ENCODE assay signal across 1 cellular context in the genomic region with DNA sequence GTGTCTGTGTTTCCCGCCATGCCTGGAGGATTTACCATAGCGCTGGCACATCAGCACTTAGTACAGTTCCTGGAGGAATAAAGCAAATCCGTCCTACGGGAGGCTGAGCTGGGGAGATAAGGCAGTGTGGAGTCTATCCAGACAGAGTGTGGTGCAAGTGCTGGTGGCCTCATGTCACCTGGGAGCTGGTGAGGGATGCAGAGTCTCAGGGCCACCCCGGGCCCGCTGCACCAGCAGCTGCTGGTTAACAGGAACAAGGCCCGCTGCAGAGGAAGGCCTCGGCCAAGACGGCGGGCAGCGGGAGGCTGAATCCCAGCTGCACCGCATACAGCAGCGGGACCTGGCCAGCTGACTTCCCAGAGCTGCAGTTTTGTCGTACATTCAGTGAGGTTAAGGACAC.
TF ChIP-seq lines count a peak whose summit lies in the region.

No MANE protein-coding gene starts in this region.

TF ChIP-seq in K562, 482 proteins besides CTCF, POLR2A, EP300 and RAD21 (continued from another document and continues in another):
- TF ChIP-seq CBFA2T3 (IDR thresholded peaks at IDR 0.05) (peak; percentile 79), ZC3H8 (IDR thresholded peaks at IDR 0.05) (no peak), RAD51 (IDR thresholded peaks at IDR 0.05; ENCODE audit: borderline replicate concordance, low read depth) (no peak), TCF3 (CRISPR knock-in tag; IDR thresholded peaks at IDR 0.05) (peak; percentile 66), ZNF668 (CRISPR knock-in tag; IDR thresholded peaks at IDR 0.05) (no peak), EHMT2 (IDR thresholded peaks at IDR 0.05) (no peak), FOXP1 (CRISPR knock-in tag; IDR thresholded peaks at IDR 0.05) (no peak), CBFA2T2 (conservative IDR thresholded peaks at IDR 0.05) (peak; percentile 52; the same call in 1 of the 2 replicates), C11orf30 (IDR thresholded peaks at IDR 0.05; ENCODE audit: low read depth) (no peak), HDAC1 (IDR thresholded peaks at IDR 0.05) (peak in 1 of 2 experiments; percentile 62; a peak in 2 of 4 replicates), SMARCE1 (IDR thresholded peaks at IDR 0.05) (no peak), CEBPB (tag; IDR thresholded peaks at IDR 0.05) (peak; percentile 27; the same call in 1 of the 2 replicates), MEIS2 (IDR thresholded peaks at IDR 0.05; ENCODE audit: partially characterized antibody) (peak; percentile 8), PML (IDR thresholded peaks at IDR 0.05; ENCODE audit: low read length) (no peak), ARID1B (IDR thresholded peaks at IDR 0.05) (peak; percentile 70), POLR2AphosphoS2 (IDR thresholded peaks at IDR 0.05; ENCODE audit: low read length) (no peak), SRSF7 (optimal IDR thresholded peaks at IDR 0.05; ENCODE audit: low read depth, low read length) (no peak), ZFP36 (IDR thresholded peaks at IDR 0.05; ENCODE audit: low read depth, low read length, partially characterized antibody) (peak; percentile 8), MTF1 (CRISPR knock-in tag; IDR thresholded peaks at IDR 0.05; ENCODE audit: borderline replicate concordance) (no peak), NCOR1 (IDR thresholded peaks at IDR 0.05) (peak; percentile 72), PRMT5 (CRISPR knock-in tag; IDR thresholded peaks at IDR 0.05) (no peak), KDM1A (IDR thresholded peaks at IDR 0.05) (peak; percentile 11 to 48; a peak in 1 of 4 replicates), SMAD1 (IDR thresholded peaks at IDR 0.05; ENCODE audit: low read depth, low read length, partially characterized antibody) (no peak), FOXA3 (CRISPR knock-in tag; conservative IDR thresholded peaks at IDR 0.05 in 1 of 2, IDR thresholded peaks at IDR 0.05 in 1 of 2) (no peak), FOXJ2 (tag; IDR thresholded peaks at IDR 0.05) (no peak), MYBL2 (IDR thresholded peaks at IDR 0.05; ENCODE audit: low read depth) (no peak), MYBL2 (CRISPR knock-in tag; IDR thresholded peaks at IDR 0.05; ENCODE audit: borderline replicate concordance) (no peak), DPF2 (IDR thresholded peaks at IDR 0.05) (no peak), CBX5 (IDR thresholded peaks at IDR 0.05; ENCODE audit: borderline replicate concordance, low read depth) (no peak), NFIC (IDR thresholded peaks at IDR 0.05) (peak; percentile 24; the same call in 1 of the 2 replicates), ZNF311 (CRISPR knock-in tag; IDR thresholded peaks at IDR 0.05) (no peak), HMGN3 (IDR thresholded peaks at IDR 0.05; ENCODE audit: borderline replicate concordance, extremely low read depth, insufficient read length, low read depth, low read length) (no peak)
- TF ChIP-seq, protein P1, sequence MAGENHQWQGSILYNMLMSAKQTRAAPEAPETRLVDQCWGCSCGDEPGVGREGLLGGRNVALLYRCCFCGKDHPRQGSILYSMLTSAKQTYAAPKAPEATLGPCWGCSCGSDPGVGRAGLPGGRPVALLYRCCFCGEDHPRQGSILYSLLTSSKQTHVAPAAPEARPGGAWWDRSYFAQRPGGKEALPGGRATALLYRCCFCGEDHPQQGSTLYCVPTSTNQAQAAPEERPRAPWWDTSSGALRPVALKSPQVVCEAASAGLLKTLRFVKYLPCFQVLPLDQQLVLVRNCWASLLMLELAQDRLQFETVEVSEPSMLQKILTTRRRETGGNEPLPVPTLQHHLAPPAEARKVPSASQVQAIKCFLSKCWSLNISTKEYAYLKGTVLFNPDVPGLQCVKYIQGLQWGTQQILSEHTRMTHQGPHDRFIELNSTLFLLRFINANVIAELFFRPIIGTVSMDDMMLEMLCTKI (IDR thresholded peaks at IDR 0.05; ENCODE audit: partially characterized antibody) = no peak
- TF ChIP-seq, protein P2, sequence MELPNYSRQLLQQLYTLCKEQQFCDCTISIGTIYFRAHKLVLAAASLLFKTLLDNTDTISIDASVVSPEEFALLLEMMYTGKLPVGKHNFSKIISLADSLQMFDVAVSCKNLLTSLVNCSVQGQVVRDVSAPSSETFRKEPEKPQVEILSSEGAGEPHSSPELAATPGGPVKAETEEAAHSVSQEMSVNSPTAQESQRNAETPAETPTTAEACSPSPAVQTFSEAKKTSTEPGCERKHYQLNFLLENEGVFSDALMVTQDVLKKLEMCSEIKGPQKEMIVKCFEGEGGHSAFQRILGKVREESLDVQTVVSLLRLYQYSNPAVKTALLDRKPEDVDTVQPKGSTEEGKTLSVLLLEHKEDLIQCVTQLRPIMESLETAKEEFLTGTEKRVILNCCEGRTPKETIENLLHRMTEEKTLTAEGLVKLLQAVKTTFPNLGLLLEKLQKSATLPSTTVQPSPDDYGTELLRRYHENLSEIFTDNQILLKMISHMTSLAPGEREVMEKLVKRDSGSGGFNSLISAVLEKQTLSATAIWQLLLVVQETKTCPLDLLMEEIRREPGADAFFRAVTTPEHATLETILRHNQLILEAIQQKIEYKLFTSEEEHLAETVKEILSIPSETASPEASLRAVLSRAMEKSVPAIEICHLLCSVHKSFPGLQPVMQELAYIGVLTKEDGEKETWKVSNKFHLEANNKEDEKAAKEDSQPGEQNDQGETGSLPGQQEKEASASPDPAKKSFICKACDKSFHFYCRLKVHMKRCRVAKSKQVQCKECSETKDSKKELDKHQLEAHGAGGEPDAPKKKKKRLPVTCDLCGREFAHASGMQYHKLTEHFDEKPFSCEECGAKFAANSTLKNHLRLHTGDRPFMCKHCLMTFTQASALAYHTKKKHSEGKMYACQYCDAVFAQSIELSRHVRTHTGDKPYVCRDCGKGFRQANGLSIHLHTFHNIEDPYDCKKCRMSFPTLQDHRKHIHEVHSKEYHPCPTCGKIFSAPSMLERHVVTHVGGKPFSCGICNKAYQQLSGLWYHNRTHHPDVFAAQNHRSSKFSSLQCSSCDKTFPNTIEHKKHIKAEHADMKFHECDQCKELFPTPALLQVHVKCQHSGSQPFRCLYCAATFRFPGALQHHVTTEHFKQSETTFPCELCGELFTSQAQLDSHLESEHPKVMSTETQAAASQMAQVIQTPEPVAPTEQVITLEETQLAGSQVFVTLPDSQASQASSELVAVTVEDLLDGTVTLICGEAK (IDR thresholded peaks at IDR 0.05) = no peak
- TF ChIP-seq, protein P2 (CRISPR knock-in tag; IDR thresholded peaks at IDR 0.05) = no peak
- TF ChIP-seq, protein P3, sequence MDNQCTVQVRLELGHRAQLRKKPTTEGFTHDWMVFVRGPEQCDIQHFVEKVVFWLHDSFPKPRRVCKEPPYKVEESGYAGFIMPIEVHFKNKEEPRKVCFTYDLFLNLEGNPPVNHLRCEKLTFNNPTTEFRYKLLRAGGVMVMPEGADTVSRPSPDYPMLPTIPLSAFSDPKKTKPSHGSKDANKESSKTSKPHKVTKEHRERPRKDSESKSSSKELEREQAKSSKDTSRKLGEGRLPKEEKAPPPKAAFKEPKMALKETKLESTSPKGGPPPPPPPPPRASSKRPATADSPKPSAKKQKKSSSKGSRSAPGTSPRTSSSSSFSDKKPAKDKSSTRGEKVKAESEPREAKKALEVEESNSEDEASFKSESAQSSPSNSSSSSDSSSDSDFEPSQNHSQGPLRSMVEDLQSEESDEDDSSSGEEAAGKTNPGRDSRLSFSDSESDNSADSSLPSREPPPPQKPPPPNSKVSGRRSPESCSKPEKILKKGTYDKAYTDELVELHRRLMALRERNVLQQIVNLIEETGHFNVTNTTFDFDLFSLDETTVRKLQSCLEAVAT (IDR thresholded peaks at IDR 0.05) = no peak
- TF ChIP-seq, protein P4, sequence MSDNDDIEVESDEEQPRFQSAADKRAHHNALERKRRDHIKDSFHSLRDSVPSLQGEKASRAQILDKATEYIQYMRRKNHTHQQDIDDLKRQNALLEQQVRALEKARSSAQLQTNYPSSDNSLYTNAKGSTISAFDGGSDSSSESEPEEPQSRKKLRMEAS (CRISPR knock-in tag; IDR thresholded peaks at IDR 0.05) = no peak
- TF ChIP-seq, protein P5, sequence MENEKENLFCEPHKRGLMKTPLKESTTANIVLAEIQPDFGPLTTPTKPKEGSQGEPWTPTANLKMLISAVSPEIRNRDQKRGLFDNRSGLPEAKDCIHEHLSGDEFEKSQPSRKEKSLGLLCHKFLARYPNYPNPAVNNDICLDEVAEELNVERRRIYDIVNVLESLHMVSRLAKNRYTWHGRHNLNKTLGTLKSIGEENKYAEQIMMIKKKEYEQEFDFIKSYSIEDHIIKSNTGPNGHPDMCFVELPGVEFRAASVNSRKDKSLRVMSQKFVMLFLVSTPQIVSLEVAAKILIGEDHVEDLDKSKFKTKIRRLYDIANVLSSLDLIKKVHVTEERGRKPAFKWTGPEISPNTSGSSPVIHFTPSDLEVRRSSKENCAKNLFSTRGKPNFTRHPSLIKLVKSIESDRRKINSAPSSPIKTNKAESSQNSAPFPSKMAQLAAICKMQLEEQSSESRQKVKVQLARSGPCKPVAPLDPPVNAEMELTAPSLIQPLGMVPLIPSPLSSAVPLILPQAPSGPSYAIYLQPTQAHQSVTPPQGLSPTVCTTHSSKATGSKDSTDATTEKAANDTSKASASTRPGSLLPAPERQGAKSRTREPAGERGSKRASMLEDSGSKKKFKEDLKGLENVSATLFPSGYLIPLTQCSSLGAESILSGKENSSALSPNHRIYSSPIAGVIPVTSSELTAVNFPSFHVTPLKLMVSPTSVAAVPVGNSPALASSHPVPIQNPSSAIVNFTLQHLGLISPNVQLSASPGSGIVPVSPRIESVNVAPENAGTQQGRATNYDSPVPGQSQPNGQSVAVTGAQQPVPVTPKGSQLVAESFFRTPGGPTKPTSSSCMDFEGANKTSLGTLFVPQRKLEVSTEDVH (IDR thresholded peaks at IDR 0.05; ENCODE audit: low read depth, partially characterized antibody) = peak; percentile 43
- TF ChIP-seq, protein P6, sequence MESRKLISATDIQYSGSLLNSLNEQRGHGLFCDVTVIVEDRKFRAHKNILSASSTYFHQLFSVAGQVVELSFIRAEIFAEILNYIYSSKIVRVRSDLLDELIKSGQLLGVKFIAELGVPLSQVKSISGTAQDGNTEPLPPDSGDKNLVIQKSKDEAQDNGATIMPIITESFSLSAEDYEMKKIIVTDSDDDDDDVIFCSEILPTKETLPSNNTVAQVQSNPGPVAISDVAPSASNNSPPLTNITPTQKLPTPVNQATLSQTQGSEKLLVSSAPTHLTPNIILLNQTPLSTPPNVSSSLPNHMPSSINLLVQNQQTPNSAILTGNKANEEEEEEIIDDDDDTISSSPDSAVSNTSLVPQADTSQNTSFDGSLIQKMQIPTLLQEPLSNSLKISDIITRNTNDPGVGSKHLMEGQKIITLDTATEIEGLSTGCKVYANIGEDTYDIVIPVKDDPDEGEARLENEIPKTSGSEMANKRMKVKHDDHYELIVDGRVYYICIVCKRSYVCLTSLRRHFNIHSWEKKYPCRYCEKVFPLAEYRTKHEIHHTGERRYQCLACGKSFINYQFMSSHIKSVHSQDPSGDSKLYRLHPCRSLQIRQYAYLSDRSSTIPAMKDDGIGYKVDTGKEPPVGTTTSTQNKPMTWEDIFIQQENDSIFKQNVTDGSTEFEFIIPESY (CRISPR knock-in tag; IDR thresholded peaks at IDR 0.05) = peak; percentile 88
- TF ChIP-seq, protein P7, sequence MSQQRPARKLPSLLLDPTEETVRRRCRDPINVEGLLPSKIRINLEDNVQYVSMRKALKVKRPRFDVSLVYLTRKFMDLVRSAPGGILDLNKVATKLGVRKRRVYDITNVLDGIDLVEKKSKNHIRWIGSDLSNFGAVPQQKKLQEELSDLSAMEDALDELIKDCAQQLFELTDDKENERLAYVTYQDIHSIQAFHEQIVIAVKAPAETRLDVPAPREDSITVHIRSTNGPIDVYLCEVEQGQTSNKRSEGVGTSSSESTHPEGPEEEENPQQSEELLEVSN (IDR thresholded peaks at IDR 0.05; ENCODE audit: borderline replicate concordance in 1 of 2, extremely low read depth in 1 of 2, insufficient read depth in 1 of 2, insufficient read length in 1 of 2, low read depth in 1 of 2, low read length in 1 of 2, poor library complexity in 1 of 2, severe bottlenecking in 1 of 2) = peak in 1 of 2 experiments; percentile 8
- TF ChIP-seq, protein P8, sequence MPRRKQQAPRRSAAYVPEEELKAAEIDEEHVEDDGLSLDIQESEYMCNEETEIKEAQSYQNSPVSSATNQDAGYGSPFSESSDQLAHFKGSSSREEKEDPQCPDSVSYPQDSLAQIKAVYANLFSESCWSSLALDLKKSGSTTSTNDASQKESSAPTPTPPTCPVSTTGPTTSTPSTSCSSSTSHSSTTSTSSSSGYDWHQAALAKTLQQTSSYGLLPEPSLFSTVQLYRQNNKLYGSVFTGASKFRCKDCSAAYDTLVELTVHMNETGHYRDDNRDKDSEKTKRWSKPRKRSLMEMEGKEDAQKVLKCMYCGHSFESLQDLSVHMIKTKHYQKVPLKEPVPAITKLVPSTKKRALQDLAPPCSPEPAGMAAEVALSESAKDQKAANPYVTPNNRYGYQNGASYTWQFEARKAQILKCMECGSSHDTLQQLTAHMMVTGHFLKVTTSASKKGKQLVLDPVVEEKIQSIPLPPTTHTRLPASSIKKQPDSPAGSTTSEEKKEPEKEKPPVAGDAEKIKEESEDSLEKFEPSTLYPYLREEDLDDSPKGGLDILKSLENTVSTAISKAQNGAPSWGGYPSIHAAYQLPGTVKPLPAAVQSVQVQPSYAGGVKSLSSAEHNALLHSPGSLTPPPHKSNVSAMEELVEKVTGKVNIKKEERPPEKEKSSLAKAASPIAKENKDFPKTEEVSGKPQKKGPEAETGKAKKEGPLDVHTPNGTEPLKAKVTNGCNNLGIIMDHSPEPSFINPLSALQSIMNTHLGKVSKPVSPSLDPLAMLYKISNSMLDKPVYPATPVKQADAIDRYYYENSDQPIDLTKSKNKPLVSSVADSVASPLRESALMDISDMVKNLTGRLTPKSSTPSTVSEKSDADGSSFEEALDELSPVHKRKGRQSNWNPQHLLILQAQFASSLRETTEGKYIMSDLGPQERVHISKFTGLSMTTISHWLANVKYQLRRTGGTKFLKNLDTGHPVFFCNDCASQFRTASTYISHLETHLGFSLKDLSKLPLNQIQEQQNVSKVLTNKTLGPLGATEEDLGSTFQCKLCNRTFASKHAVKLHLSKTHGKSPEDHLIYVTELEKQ (CRISPR knock-in tag; IDR thresholded peaks at IDR 0.05) = no peak
